Comparison of ENCODE assay signal across 15 cellular contexts in the genomic region with DNA sequence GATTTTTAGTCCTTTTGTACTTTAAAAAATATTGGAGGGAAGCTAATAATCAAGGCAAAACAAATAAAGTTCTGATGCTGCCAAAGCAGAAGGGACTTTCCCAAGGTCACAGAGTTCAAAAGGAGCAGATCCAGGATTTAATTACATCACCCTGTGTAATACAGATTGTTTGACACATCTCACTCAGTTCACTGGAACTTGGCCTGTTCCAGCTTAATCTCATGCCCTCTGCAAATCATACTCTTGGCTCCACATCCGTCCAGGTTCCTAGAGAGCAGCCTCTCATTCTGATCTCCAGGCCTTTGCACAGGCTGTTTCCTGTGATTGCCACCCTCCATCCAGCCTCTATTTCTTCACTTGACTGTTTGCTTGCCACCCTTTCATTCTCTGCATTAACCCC.
DNase-seq lines count a peak whose midpoint lies in the region; ATAC-seq and TF ChIP-seq lines count a peak whose summit lies in the region.
"Had no signal": no experiment of that assay in that cellular context is flagged by ENCODE, and none has a peak within 500 bp of the region (broad histone marks: within the 10 kb centered on the region; RNA-seq: fewer than 3 reads in every experiment).

No MANE protein-coding gene starts in this region.

- H3K4me1 ChIP-seq in heart left ventricle, result peaks cover 0 to 22% (median 1%) of the 10 kb centered on the region in 12 donors
- H3K4me1 ChIP-seq in right lobe of liver, result peaks cover 0 to 24% (median 3%) of the 10 kb centered on the region in 4 donors

- H3K4me3 Mint-ChIP-seq in activated CD8-positive, alpha-beta T cell treated with anti-CD3 and anti-CD28 coated beads for 36 hours, result no peak overlapping the region
- H3K4me3 Mint-ChIP-seq in activated T-helper 1 cell treated with anti-CD3 and anti-CD28 coated beads, Interleukin-12 subunit alpha, Interleukin-12 subunit beta, Interleukin-2, Interleukin-4 antibody, amounts not matched to agents 30 ng/mL and 10 ng/mL and 1 ng/mL, durations not matched to agents 14 hours and 24 hours and 36 hours, result no peak overlapping the region
- H3K4me3 Mint-ChIP-seq: CD4-positive, alpha-beta memory T cell; GM23338 had no signal

- peaks cover 2% of the 10 kb centered on the region for H3K9me3 Mint-ChIP-seq in activated CD8-positive, alpha-beta T cell treated with anti-CD3 and anti-CD28 coated beads for 36 hours
- H3K9me3 Mint-ChIP-seq in activated T-helper 1 cell treated with anti-CD3 and anti-CD28 coated beads, Interleukin-12 subunit alpha, Interleukin-12 subunit beta, Interleukin-2, Interleukin-4 antibody, amounts not matched to agents 30 ng/mL and 10 ng/mL and 1 ng/mL, durations not matched to agents 14 hours and 24 hours and 36 hours, result no peaks in the 10 kb centered on the region
- H3K9me3 Mint-ChIP-seq: GM23338 had no signal

- 14 to 29% (median 22%) methylated on average over 1 of the region's 1 CpG for WGBS in heart left ventricle, 4 donors
- WGBS in right lobe of liver (ENCODE audit: insufficient coverage, low coverage, low lambda C conversion rate, missing lambda C conversion rate), result no CpG with 5 or more reads among the region's 1 CpG

- H3K27ac Mint-ChIP-seq in activated CD8-positive, alpha-beta T cell treated with anti-CD3 and anti-CD28 coated beads for 36 hours, result no peak overlapping the region
- no peak overlapping the region for H3K27ac Mint-ChIP-seq in activated T-helper 1 cell treated with anti-CD3 and anti-CD28 coated beads, Interleukin-12 subunit alpha, Interleukin-12 subunit beta, Interleukin-2, Interleukin-4 antibody, amounts not matched to agents 30 ng/mL and 10 ng/mL and 1 ng/mL, durations not matched to agents 14 hours and 24 hours and 36 hours
- H3K27ac Mint-ChIP-seq: GM23338 had no signal

- TF ChIP-seq CTCF in WERI-Rb-1 (IDR thresholded peaks at IDR 0.05; ENCODE audit: low read depth, low read length) (no peak), heart left ventricle (IDR thresholded peaks at IDR 0.05) (no peak), right lobe of liver (IDR thresholded peaks at IDR 0.05) (no peak)
- no peak for TF ChIP-seq CTCF in activated CD8-positive, alpha-beta T cell treated with anti-CD3 and anti-CD28 coated beads for 36 hours (IDR thresholded peaks at IDR 0.05)

- H3K9me3 ChIP-seq in WERI-Rb-1 (ENCODE audit: severe bottlenecking), result no peaks in the 10 kb centered on the region
- H3K9me3 ChIP-seq in heart left ventricle, result no peaks in the 10 kb centered on the region
- H3K9me3 ChIP-seq in right lobe of liver, result no peaks in the 10 kb centered on the region

- DNase-seq in M059J (ENCODE audit: low read depth) (peak; percentile 7), WERI-Rb-1 (peak; percentile 27), heart left ventricle (peak in 1 of 5 donors; percentile 12), right lobe of liver (peak in 2 of 3 donors; percentile 49 to 54), NCI-H2107 (lab: John Stamatoyannopoulos, UW) (no peak)
- DNase-seq in activated CD8-positive, alpha-beta T cell treated with anti-CD3 and anti-CD28 coated beads for 36 hours, result no peak
- DNase-seq in activated T-helper 1 cell treated with anti-CD3 and anti-CD28 coated beads, Interleukin-12 subunit alpha, Interleukin-12 subunit beta, Interleukin-2, Interleukin-4 antibody, amounts not matched to agents 30 ng/mL and 10 ng/mL and 1 ng/mL, durations not matched to agents 14 hours and 24 hours and 36 hours (ENCODE audit: low spot score), result no peak
- DNase-seq: ACHN; CD4-positive, alpha-beta memory T cell; NCI-H1092; NCI-H1694 treated with DMSO at 0.1 percent for 48 hours; NCI-H2171; NCI-H446 treated with DMSO at 0.1 percent for 48 hours had no signal

- H3K27ac ChIP-seq in WERI-Rb-1 (peak overlapping the region; percentile 56), heart left ventricle (peak overlapping the region in 4 of 12 donors; percentile 19 to 54 (median 36)), right lobe of liver (peak overlapping the region in 1 of 3 donors; percentile 21)

- CTCF ChIA-PET in activated CD8-positive, alpha-beta T cell treated with anti-CD3 and anti-CD28 coated beads for 36 hours (lab: Charles Lee), result interaction anchor here (1.0 kb wide), 1 partner anchor 159 kb away, joined by 3 read pairs; no protein-coding TSS in a partner anchor

- intact Hi-C loops in heart left ventricle (cut with DNase I), result no loop called here
- intact Hi-C loops in right lobe of liver (cut with DNase I), result no loop called here
- intact Hi-C loops in activated CD8-positive, alpha-beta T cell treated with anti-CD3 and anti-CD28 coated beads for 36 hours (cut with micrococcal nuclease), result no loop called here
- intact Hi-C loops in activated T-helper 1 cell treated with anti-CD3 and anti-CD28 coated beads, Interleukin-12 subunit alpha, Interleukin-12 subunit beta, Interleukin-2, Interleukin-4 antibody, amounts not matched to agents 30 ng/mL and 10 ng/mL and 1 ng/mL, durations not matched to agents 14 hours and 24 hours and 36 hours (cut with micrococcal nuclease), result no loop called here

- H3K36me3 ChIP-seq in WERI-Rb-1, result no peaks in the 10 kb centered on the region
- no peaks in the 10 kb centered on the region for H3K36me3 ChIP-seq in heart left ventricle
- H3K36me3 ChIP-seq in right lobe of liver, result no peaks in the 10 kb centered on the region

- H3K4me3 ChIP-seq in WERI-Rb-1 (ENCODE audit: low read depth, low read length) (no peak overlapping the region), heart left ventricle (no peak overlapping the region), right lobe of liver (no peak overlapping the region)
- H3K4me3 ChIP-seq: GM23338 had no signal

- no peak for TF ChIP-seq POLR2A in heart left ventricle (IDR thresholded peaks at IDR 0.05)
- TF ChIP-seq POLR2A in right lobe of liver (IDR thresholded peaks at IDR 0.05), result no peak

- POLR2A ChIA-PET in activated CD8-positive, alpha-beta T cell treated with anti-CD3 and anti-CD28 coated beads for 36 hours (lab: Charles Lee), result no interaction called here

- no peaks in the 10 kb centered on the region for H3K27me3 Mint-ChIP-seq in activated CD8-positive, alpha-beta T cell treated with anti-CD3 and anti-CD28 coated beads for 36 hours
- no peaks in the 10 kb centered on the region for H3K27me3 Mint-ChIP-seq in activated T-helper 1 cell treated with anti-CD3 and anti-CD28 coated beads, Interleukin-12 subunit alpha, Interleukin-12 subunit beta, Interleukin-2, Interleukin-4 antibody, amounts not matched to agents 30 ng/mL and 10 ng/mL and 1 ng/mL, durations not matched to agents 14 hours and 24 hours and 36 hours (ENCODE audit: insufficient read depth)

- no peaks in the 10 kb centered on the region for H3K27me3 ChIP-seq in WERI-Rb-1 (ENCODE audit: insufficient read depth, low read depth, severe bottlenecking)
- no peaks in the 10 kb centered on the region for H3K27me3 ChIP-seq in heart left ventricle
- no peaks in the 10 kb centered on the region for H3K27me3 ChIP-seq in right lobe of liver

- no peaks in the 10 kb centered on the region for H3K36me3 Mint-ChIP-seq in activated CD8-positive, alpha-beta T cell treated with anti-CD3 and anti-CD28 coated beads for 36 hours (ENCODE audit: low read depth)
- H3K36me3 Mint-ChIP-seq in activated T-helper 1 cell treated with anti-CD3 and anti-CD28 coated beads, Interleukin-12 subunit alpha, Interleukin-12 subunit beta, Interleukin-2, Interleukin-4 antibody, amounts not matched to agents 30 ng/mL and 10 ng/mL and 1 ng/mL, durations not matched to agents 14 hours and 24 hours and 36 hours (ENCODE audit: low read depth), result no peaks in the 10 kb centered on the region

- ATAC-seq in heart left ventricle, result peak; percentile 73 to 90 (median 82)
- peak; percentile 89 to 98 (median 92) for ATAC-seq in right lobe of liver
- ATAC-seq in activated CD8-positive, alpha-beta T cell treated with anti-CD3 and anti-CD28 coated beads for 36 hours, result no peak
- no peak for ATAC-seq in HG03432 (IDR thresholded peaks at IDR 0.05; ENCODE audit: unreplicated experiment)
- ATAC-seq: GM23338 had no signal

- H3K4me1 Mint-ChIP-seq in activated CD8-positive, alpha-beta T cell treated with anti-CD3 and anti-CD28 coated beads for 36 hours (ENCODE audit: low read depth), result peaks cover 7% of the 10 kb centered on the region
- no peaks in the 10 kb centered on the region for H3K4me1 Mint-ChIP-seq in activated T-helper 1 cell treated with anti-CD3 and anti-CD28 coated beads, Interleukin-12 subunit alpha, Interleukin-12 subunit beta, Interleukin-2, Interleukin-4 antibody, amounts not matched to agents 30 ng/mL and 10 ng/mL and 1 ng/mL, durations not matched to agents 14 hours and 24 hours and 36 hours (ENCODE audit: low read depth)

Comparison
In these comparisons a context has a peak if more than half of its experiments do, and no peak if none do; other contexts are left out.
1. DNase-seq: peak in M059J (single experiment), WERI-Rb-1 (single experiment) and right lobe of liver (2 of 3); none in NCI-H2107 (single experiment), activated CD8-positive, alpha-beta T cell treated with anti-CD3 and anti-CD28 coated beads for 36 hours (single experiment) and activated T-helper 1 cell treated with anti-CD3 and anti-CD28 coated beads, Interleukin-12 subunit alpha, Interleukin-12 subunit beta, Interleukin-2, Interleukin-4 antibody, amounts not matched to agents 30 ng/mL and 10 ng/mL and 1 ng/mL, durations not matched to agents 14 hours and 24 hours and 36 hours (single experiment).
2. ATAC-seq: peak in heart left ventricle (4 of 4) and right lobe of liver (4 of 4); none in activated CD8-positive, alpha-beta T cell treated with anti-CD3 and anti-CD28 coated beads for 36 hours (single experiment) and HG03432 (single experiment).